ENCODE assay signal across 2 cellular contexts in the genomic region with DNA sequence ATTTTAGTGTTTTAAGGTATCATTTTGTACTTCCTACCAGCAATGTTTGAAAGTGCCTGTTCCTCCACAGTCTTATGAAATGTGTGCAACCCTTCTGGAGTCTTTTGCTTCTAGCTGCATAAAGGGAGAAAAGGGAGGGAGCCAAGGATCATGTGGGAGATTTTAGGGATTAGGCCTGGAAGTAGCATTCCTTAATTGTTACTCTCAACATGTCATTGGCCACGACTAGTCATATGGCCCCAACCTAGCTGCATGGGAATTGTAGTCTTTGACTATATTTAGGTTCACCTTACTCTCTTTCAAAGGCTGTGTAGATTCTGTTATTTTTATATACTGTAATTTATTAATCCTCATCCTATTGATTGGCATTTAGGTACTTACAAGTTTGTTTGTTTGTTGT.
TF ChIP-seq lines count a peak whose summit lies in the region.

No MANE protein-coding gene starts in this region.

TF ChIP-seq in IMR-90, 13 proteins besides CTCF, POLR2A, EP300 and RAD21:
- TF ChIP-seq, protein P1, sequence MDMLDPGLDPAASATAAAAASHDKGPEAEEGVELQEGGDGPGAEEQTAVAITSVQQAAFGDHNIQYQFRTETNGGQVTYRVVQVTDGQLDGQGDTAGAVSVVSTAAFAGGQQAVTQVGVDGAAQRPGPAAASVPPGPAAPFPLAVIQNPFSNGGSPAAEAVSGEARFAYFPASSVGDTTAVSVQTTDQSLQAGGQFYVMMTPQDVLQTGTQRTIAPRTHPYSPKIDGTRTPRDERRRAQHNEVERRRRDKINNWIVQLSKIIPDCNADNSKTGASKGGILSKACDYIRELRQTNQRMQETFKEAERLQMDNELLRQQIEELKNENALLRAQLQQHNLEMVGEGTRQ (IDR thresholded peaks at IDR 0.05; ENCODE audit: low read depth, low read length): peak; percentile 87
- TF ChIP-seq BHLHE40 (IDR thresholded peaks at IDR 0.05; ENCODE audit: low read depth, low read length): no peak
TF ChIP-seq in IMR-90: peak in this region for 1.

TF ChIP-seq in H1, 55 proteins besides CTCF, POLR2A, EP300 and RAD21:
- TF ChIP-seq, protein P2, sequence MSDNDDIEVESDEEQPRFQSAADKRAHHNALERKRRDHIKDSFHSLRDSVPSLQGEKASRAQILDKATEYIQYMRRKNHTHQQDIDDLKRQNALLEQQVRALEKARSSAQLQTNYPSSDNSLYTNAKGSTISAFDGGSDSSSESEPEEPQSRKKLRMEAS (IDR thresholded peaks at IDR 0.05): no peak
- TF ChIP-seq, protein P1 (IDR thresholded peaks at IDR 0.05; ENCODE audit: low read length): peak; percentile 85
- TF ChIP-seq SIX5 (IDR thresholded peaks at IDR 0.05; ENCODE audit: low read depth, low read length): peak; percentile 58
- 0 out of 2 replicates have a peak, but pooled peaks have one; percentile 21 for TF ChIP-seq SP1 (IDR thresholded peaks at IDR 0.05; ENCODE audit: low read depth, low read length)
- TF ChIP-seq SP4 (IDR thresholded peaks at IDR 0.05; ENCODE audit: low read length): no peak
- TF ChIP-seq BRCA1 (IDR thresholded peaks at IDR 0.05; ENCODE audit: low read depth, low read length): no peak
